Comparison of ENCODE assay signal across 19 cellular contexts in genomic region chr7:112036071-112036470, GRCh38.
"Had no signal": no experiment of that assay in that cellular context is flagged by ENCODE, and none has a peak within 500 bp of the region (broad histone marks: within the 10 kb centered on the region; RNA-seq: fewer than 3 reads in every experiment).

No MANE protein-coding gene starts in this region.

- H3K27ac ChIP-seq: ascending aorta, cardiac muscle cell, heart left ventricle, left lung, ovary had no signal

- H3K36me3 ChIP-seq: ascending aorta, cardiac muscle cell, heart left ventricle, left lung, ovary had no signal

- H3K4me1 ChIP-seq: ascending aorta had no signal

- H3K36me3 Mint-ChIP-seq: activated CD4-positive, alpha-beta memory T cell treated with anti-CD3 and anti-CD28 coated beads for 36 hours; activated naive CD8-positive, alpha-beta T cell treated with anti-CD3 and anti-CD28 coated beads for 36 hours; memory B cell had no signal

- H3K9me3 ChIP-seq: ascending aorta, heart left ventricle, left lung, ovary had no signal

- H3K27me3 ChIP-seq: ascending aorta, cardiac muscle cell, heart left ventricle, left lung, ovary had no signal

- H3K4me3 ChIP-seq: ascending aorta, cardiac muscle cell, heart left ventricle, left lung, ovary had no signal

- FAIRE-seq: keratinocyte had no signal

- H3K27ac Mint-ChIP-seq: activated CD4-positive, alpha-beta memory T cell treated with anti-CD3 and anti-CD28 coated beads for 36 hours; activated naive CD8-positive, alpha-beta T cell treated with anti-CD3 and anti-CD28 coated beads for 36 hours; effector memory CD8-positive, alpha-beta T cell; memory B cell; stimulated activated naive CD8-positive, alpha-beta T cell treated with anti-CD3 and anti-CD28 coated beads, Interleukin-15, Interleukin-2, amounts not matched to agents 100 ng/mL and 50 ng/mL, for 24 hours had no signal

- ATAC-seq: effector memory CD8-positive, alpha-beta T cell; heart left ventricle; left lung had no signal

- H3K4me3 Mint-ChIP-seq: activated CD4-positive, alpha-beta memory T cell treated with anti-CD3 and anti-CD28 coated beads for 36 hours; activated naive CD8-positive, alpha-beta T cell treated with anti-CD3 and anti-CD28 coated beads for 36 hours; effector memory CD8-positive, alpha-beta T cell; memory B cell; neural crest cell; stimulated activated naive CD8-positive, alpha-beta T cell treated with anti-CD3 and anti-CD28 coated beads, Interleukin-15, Interleukin-2, amounts not matched to agents 100 ng/mL and 50 ng/mL, for 24 hours had no signal

- DNase-seq: activated CD4-positive, alpha-beta memory T cell treated with anti-CD3 and anti-CD28 coated beads for 36 hours; activated CD4-positive, alpha-beta T cell treated with anti-CD3 and anti-CD28 coated beads for 1 hour; activated gamma-delta T cell treated with Interleukin-2 at 50 U/mL for 16 hours; activated naive CD8-positive, alpha-beta T cell treated with anti-CD3 and anti-CD28 coated beads for 36 hours; activated T-cell treated with anti-CD3 and anti-CD28 coated beads, Interleukin-2, amount 50 U/mL, for 48 hours; cortex of kidney; effector memory CD8-positive, alpha-beta T cell; foreskin melanocyte; heart left ventricle; left lung; ovary; stimulated activated CD4-positive, alpha-beta T cell treated with anti-CD3 and anti-CD28 coated beads, Interleukin-4, amount 100 ng/mL, for 1 hour; stimulated activated CD8-positive, alpha-beta memory T cell treated with anti-CD3 and anti-CD28 coated beads, Interleukin-4, amount 100 ng/mL, for 48 hours had no signal

- H3K9me3 Mint-ChIP-seq: activated CD4-positive, alpha-beta memory T cell treated with anti-CD3 and anti-CD28 coated beads for 36 hours; activated naive CD8-positive, alpha-beta T cell treated with anti-CD3 and anti-CD28 coated beads for 36 hours; effector memory CD8-positive, alpha-beta T cell; memory B cell; neural crest cell; stimulated activated naive CD8-positive, alpha-beta T cell treated with anti-CD3 and anti-CD28 coated beads, Interleukin-15, Interleukin-2, amounts not matched to agents 100 ng/mL and 50 ng/mL, for 24 hours had no signal

- H3K4me1 Mint-ChIP-seq: activated naive CD8-positive, alpha-beta T cell treated with anti-CD3 and anti-CD28 coated beads for 36 hours; memory B cell; neural crest cell had no signal

- H3K27me3 Mint-ChIP-seq: activated CD4-positive, alpha-beta memory T cell treated with anti-CD3 and anti-CD28 coated beads for 36 hours; memory B cell had no signal
